Comparison of ENCODE assay signal across 17 cellular contexts in the genomic region with DNA sequence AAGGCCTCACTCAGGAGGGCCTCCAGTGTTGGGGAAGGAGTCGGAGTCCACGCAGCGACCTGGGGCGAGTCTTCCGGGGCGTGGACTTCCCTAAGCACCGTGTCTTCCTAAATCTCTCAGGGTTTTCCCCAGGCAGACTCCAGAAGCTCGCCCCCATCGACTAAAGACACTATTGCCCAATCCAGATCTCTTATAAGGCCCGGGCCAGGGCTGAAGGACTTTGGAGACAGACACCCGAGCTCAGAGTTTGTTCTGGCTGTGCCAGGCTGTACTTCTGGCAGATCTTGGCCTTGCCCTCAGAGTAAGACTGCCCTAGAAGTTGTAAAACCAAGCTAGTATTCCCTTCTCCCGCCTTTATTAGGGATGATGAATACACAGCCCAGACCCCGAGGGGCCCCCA.
"Had no signal": no experiment of that assay in that cellular context is flagged by ENCODE, and none has a peak within 500 bp of the region (broad histone marks: within the 10 kb centered on the region; RNA-seq: fewer than 3 reads in every experiment).

No MANE protein-coding gene starts in this region.

- DNase-seq: activated CD4-positive, alpha-beta T cell treated with anti-CD3 and anti-CD28 coated beads, Interleukin-2, amount 10 ng/mL, durations not matched to agents 7 days and 5 days; activated CD8-positive, alpha-beta memory T cell treated with anti-CD3 and anti-CD28 coated beads for 24 hours; activated naive CD4-positive, alpha-beta T cell treated with anti-CD3 and anti-CD28 coated beads for 36 hours; activated naive CD8-positive, alpha-beta T cell treated with anti-CD3 and anti-CD28 coated beads, Interleukin-2, amount 50 U/mL, for 24 hours; aorta; cerebellar nuclear complex; kidney; left lung; mucosa of descending colon; naive thymus-derived CD4-positive, alpha-beta T cell; occipital lobe had no signal

- H3K4me3 Mint-ChIP-seq: activated CD4-positive, alpha-beta T cell treated with anti-CD3 and anti-CD28 coated beads, Interleukin-2, amount 10 ng/mL, durations not matched to agents 7 days and 5 days; activated naive CD4-positive, alpha-beta T cell treated with anti-CD3 and anti-CD28 coated beads for 36 hours; activated naive CD8-positive, alpha-beta T cell treated with anti-CD3 and anti-CD28 coated beads, Interleukin-2, amount 50 U/mL, for 24 hours; activated T-helper 17 cell treated with anti-CD3 and anti-CD28 coated beads, Interleukin-2, amount 50 U/mL, for 72 hours; dendritic cell treated with granulocyte-macrophage colony-stimulating factor and Interleukin-4, amounts not matched to agents 40 ng/mL and 50 ng/mL, for 4 days; naive thymus-derived CD4-positive, alpha-beta T cell; stimulated activated memory B cell treated with anti-CD40 and anti-IgM and Interleukin-4, amounts not matched to agents 10 μg/mL and 1 μg/mL and 100 μg/mL, for 72 hours; T-helper 2 cell treated with Interferon-gamma antibody and Interleukin-4, amounts not matched to agents 5 μg/mL and 100 μg/mL, for 36 hours had no signal

- H3K36me3 ChIP-seq: breast epithelium, left lung had no signal

- ATAC-seq: activated naive CD8-positive, alpha-beta T cell treated with anti-CD3 and anti-CD28 coated beads, Interleukin-2, amount 50 U/mL, for 24 hours; activated T-helper 17 cell treated with anti-CD3 and anti-CD28 coated beads, Interleukin-2, amount 50 U/mL, for 72 hours; left lung; mucosa of descending colon; naive thymus-derived CD4-positive, alpha-beta T cell; stimulated activated memory B cell treated with anti-CD40 and anti-IgM and Interleukin-4, amounts not matched to agents 10 μg/mL and 1 μg/mL and 100 μg/mL, for 72 hours had no signal

- H3K9me3 Mint-ChIP-seq: activated CD4-positive, alpha-beta T cell treated with anti-CD3 and anti-CD28 coated beads, Interleukin-2, amount 10 ng/mL, durations not matched to agents 7 days and 5 days; activated naive CD4-positive, alpha-beta T cell treated with anti-CD3 and anti-CD28 coated beads for 36 hours; activated naive CD8-positive, alpha-beta T cell treated with anti-CD3 and anti-CD28 coated beads, Interleukin-2, amount 50 U/mL, for 24 hours; activated T-helper 17 cell treated with anti-CD3 and anti-CD28 coated beads, Interleukin-2, amount 50 U/mL, for 72 hours; dendritic cell treated with granulocyte-macrophage colony-stimulating factor and Interleukin-4, amounts not matched to agents 40 ng/mL and 50 ng/mL, for 4 days; stimulated activated memory B cell treated with anti-CD40 and anti-IgM and Interleukin-4, amounts not matched to agents 10 μg/mL and 1 μg/mL and 100 μg/mL, for 72 hours; T-helper 2 cell treated with Interferon-gamma antibody and Interleukin-4, amounts not matched to agents 5 μg/mL and 100 μg/mL, for 36 hours had no signal

- H3K4me1 Mint-ChIP-seq: activated CD4-positive, alpha-beta T cell treated with anti-CD3 and anti-CD28 coated beads, Interleukin-2, amount 10 ng/mL, durations not matched to agents 7 days and 5 days; activated naive CD8-positive, alpha-beta T cell treated with anti-CD3 and anti-CD28 coated beads, Interleukin-2, amount 50 U/mL, for 24 hours; activated T-helper 17 cell treated with anti-CD3 and anti-CD28 coated beads, Interleukin-2, amount 50 U/mL, for 72 hours; stimulated activated memory B cell treated with anti-CD40 and anti-IgM and Interleukin-4, amounts not matched to agents 10 μg/mL and 1 μg/mL and 100 μg/mL, for 72 hours had no signal

- H3K4me3 ChIP-seq: left lung, mucosa of descending colon had no signal

- H3K9me3 ChIP-seq: breast epithelium, left lung, mucosa of descending colon had no signal

- H3K27ac ChIP-seq: breast epithelium, left lung had no signal

- H3K36me3 Mint-ChIP-seq: naive thymus-derived CD4-positive, alpha-beta T cell; stimulated activated memory B cell treated with anti-CD40 and anti-IgM and Interleukin-4, amounts not matched to agents 10 μg/mL and 1 μg/mL and 100 μg/mL, for 72 hours had no signal

- FAIRE-seq: frontal cortex, kidney had no signal

- H3K27ac Mint-ChIP-seq: activated CD4-positive, alpha-beta T cell treated with anti-CD3 and anti-CD28 coated beads, Interleukin-2, amount 10 ng/mL, durations not matched to agents 7 days and 5 days; activated naive CD4-positive, alpha-beta T cell treated with anti-CD3 and anti-CD28 coated beads for 36 hours; activated naive CD8-positive, alpha-beta T cell treated with anti-CD3 and anti-CD28 coated beads, Interleukin-2, amount 50 U/mL, for 24 hours; activated T-helper 17 cell treated with anti-CD3 and anti-CD28 coated beads, Interleukin-2, amount 50 U/mL, for 72 hours; dendritic cell treated with granulocyte-macrophage colony-stimulating factor and Interleukin-4, amounts not matched to agents 40 ng/mL and 50 ng/mL, for 4 days; stimulated activated memory B cell treated with anti-CD40 and anti-IgM and Interleukin-4, amounts not matched to agents 10 μg/mL and 1 μg/mL and 100 μg/mL, for 72 hours; T-helper 2 cell treated with Interferon-gamma antibody and Interleukin-4, amounts not matched to agents 5 μg/mL and 100 μg/mL, for 36 hours had no signal

- H3K4me1 ChIP-seq: breast epithelium, left lung had no signal
